Comparison of ENCODE assay signal across 29 cellular contexts in genomic region chr12:117552971-117553370, GRCh38.
A peak's percentile ranks its signal among the peaks of the same experiment; 100 is the strongest.
DNase-seq lines count a peak whose midpoint lies in the region; ATAC-seq and TF ChIP-seq lines count a peak whose summit lies in the region.
"Had no signal": no experiment of that assay in that cellular context is flagged by ENCODE, and none has a peak within 500 bp of the region (broad histone marks: within the 10 kb centered on the region; RNA-seq: fewer than 3 reads in every experiment).

No MANE protein-coding gene starts in this region.

- no peak for TF ChIP-seq CTCF in fibroblast of mammary gland (conservative IDR thresholded peaks at IDR 0.05; ENCODE audit: control insufficient read depth, insufficient read depth, low read depth, low read length)
- TF ChIP-seq CTCF in GM10266 (IDR thresholded peaks at IDR 0.05; ENCODE audit: control insufficient read depth, insufficient read depth, low read depth, missing control alignments), result no peak

- ATAC-seq in HG03159 (IDR thresholded peaks at IDR 0.05; ENCODE audit: unreplicated experiment), result no peak
- ATAC-seq: foreskin keratinocyte; left lung; right cardiac atrium; stimulated activated naive CD8-positive, alpha-beta T cell treated with anti-CD3 and anti-CD28 coated beads, Interleukin-15, Interleukin-2, amounts not matched to agents 100 U/mL and 50 U/mL, for 24 hours; WTC11 had no signal

- no peak overlapping the region for H3K4me3 ChIP-seq in fibroblast of mammary gland (ENCODE audit: control insufficient read depth, low read depth, low read length)
- H3K4me3 ChIP-seq: cardiac muscle cell, esophagus muscularis mucosa, left lung, neural progenitor cell, SK-N-MC, spleen, thoracic aorta had no signal

- DNase-seq in NCI-H524 (lab: John Stamatoyannopoulos, UW) (peak; percentile 47 to 70), NCI-H524 treated with DMSO at 0.1 percent for 48 hours (lab: John Stamatoyannopoulos, UW) (no peak), G401 (ENCODE audit: low spot score) (peak; percentile 57), NCI-H69 (lab: John Stamatoyannopoulos, UW) (peak; percentile 85), fibroblast of mammary gland (ENCODE audit: low read depth) (peak; percentile 1), GM10266 (ENCODE audit: extremely low spot score) (no peak)
- DNase-seq: activated CD4-positive, alpha-beta T cell treated with anti-CD3 and anti-CD28 coated beads, Interleukin-2, amount 10 ng/mL, durations not matched to agents 7 days and 5 days; activated effector memory CD4-positive, alpha-beta T cell treated with anti-CD3 and anti-CD28 coated beads, Interleukin-2, amount 50 U/mL, for 16 hours; activated T-cell treated with anti-CD3 and anti-CD28 coated beads, Interleukin-2, amount 50 U/mL, for 1 hour; CD8-positive, alpha-beta memory T cell; endodermal cell; foreskin keratinocyte; HCEC 1CT; Kasumi-1; left lung; NCI-H345; OCI-M1; spleen; stimulated activated CD4-positive, alpha-beta T cell treated with anti-CD3 and anti-CD28 coated beads, Interleukin-2, amount 100 ng/mL, for 24 hours; stimulated activated naive CD8-positive, alpha-beta T cell treated with anti-CD3 and anti-CD28 coated beads, Interleukin-15, Interleukin-2, amounts not matched to agents 100 U/mL and 50 U/mL, for 24 hours; T-helper 1 cell had no signal

- in situ Hi-C loops in G401 (cut with HindIII; ENCODE audit: low sequenced_read_pairs), result no loop called here

Comparison
In these comparisons a context has a peak if more than half of its experiments do, and no peak if none do; other contexts are left out.
1. DNase-seq: peak in NCI-H524 (2 of 2), G401 (single experiment), NCI-H69 (single experiment) and fibroblast of mammary gland (single experiment); none in NCI-H524 treated with DMSO at 0.1 percent for 48 hours (single experiment) and GM10266 (single experiment).